Comparison of ENCODE assay signal across 1 cellular context in the genomic region with DNA sequence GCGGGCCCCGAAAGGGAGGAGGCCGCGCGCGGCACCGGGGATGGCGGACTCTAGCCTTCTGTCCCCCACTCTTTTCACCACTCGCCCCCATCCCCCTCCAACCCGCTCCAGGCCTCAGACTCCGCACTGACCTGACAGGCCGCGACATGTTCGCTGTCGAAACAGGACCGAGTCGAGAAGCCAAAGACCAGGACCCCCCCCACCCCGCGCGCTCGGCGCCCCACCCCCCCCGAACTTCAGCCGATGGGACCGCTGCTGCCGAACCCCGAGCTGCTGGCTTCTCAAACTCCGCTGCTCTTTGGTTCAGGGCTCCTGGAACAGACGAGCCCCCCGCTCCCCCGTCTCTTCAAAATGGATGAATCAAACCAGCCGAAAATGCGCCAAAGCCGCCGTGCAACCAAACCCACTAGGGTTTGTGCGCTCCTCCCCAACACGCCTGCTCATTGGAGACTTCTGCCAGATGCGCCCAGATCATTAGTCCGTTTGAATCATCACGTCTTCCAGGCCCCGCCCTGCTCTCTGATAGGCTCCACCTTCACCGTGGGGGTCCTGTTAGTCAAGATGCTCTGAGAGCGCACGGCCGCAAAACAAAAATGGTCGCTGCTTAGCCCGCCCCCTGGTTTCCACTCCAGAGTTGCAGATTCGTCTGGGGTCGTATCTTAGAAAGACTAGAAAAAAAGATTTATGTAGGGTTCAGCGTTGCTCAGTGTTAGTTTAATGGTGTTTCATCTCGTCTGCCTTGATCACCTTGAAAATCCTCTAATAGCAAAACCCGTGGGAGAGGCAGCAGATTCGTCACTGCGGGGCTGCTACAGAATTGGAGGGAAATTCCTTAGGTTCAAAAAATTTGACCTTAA.
TF ChIP-seq lines count a peak whose summit lies in the region.

A gene with protein sequence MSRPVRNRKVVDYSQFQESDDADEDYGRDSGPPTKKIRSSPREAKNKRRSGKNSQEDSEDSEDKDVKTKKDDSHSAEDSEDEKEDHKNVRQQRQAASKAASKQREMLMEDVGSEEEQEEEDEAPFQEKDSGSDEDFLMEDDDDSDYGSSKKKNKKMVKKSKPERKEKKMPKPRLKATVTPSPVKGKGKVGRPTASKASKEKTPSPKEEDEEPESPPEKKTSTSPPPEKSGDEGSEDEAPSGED (minus strand): TSS at position 357 of the 857 bp plus-strand sequence. CDS start 209 bp downstream, at position 148.

TF ChIP-seq in A549, 52 proteins besides CTCF, POLR2A, EP300 and RAD21 (continued from another document):
- TF ChIP-seq, protein P1, sequence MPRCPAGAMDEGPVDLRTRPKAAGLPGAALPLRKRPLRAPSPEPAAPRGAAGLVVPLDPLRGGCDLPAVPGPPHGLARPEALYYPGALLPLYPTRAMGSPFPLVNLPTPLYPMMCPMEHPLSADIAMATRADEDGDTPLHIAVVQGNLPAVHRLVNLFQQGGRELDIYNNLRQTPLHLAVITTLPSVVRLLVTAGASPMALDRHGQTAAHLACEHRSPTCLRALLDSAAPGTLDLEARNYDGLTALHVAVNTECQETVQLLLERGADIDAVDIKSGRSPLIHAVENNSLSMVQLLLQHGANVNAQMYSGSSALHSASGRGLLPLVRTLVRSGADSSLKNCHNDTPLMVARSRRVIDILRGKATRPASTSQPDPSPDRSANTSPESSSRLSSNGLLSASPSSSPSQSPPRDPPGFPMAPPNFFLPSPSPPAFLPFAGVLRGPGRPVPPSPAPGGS (IDR thresholded peaks at IDR 0.05), result 0 out of 3 replicates have a peak, but pooled peaks have one; percentile 13
- TF ChIP-seq GATA3 (IDR thresholded peaks at IDR 0.05; ENCODE audit: borderline replicate concordance), result no peak
- TF ChIP-seq FOSL2 (IDR thresholded peaks at IDR 0.05), result no peak
- no peak for TF ChIP-seq FOSL2 (CRISPR knock-in tag; IDR thresholded peaks at IDR 0.05)
- TF ChIP-seq, protein P2, sequence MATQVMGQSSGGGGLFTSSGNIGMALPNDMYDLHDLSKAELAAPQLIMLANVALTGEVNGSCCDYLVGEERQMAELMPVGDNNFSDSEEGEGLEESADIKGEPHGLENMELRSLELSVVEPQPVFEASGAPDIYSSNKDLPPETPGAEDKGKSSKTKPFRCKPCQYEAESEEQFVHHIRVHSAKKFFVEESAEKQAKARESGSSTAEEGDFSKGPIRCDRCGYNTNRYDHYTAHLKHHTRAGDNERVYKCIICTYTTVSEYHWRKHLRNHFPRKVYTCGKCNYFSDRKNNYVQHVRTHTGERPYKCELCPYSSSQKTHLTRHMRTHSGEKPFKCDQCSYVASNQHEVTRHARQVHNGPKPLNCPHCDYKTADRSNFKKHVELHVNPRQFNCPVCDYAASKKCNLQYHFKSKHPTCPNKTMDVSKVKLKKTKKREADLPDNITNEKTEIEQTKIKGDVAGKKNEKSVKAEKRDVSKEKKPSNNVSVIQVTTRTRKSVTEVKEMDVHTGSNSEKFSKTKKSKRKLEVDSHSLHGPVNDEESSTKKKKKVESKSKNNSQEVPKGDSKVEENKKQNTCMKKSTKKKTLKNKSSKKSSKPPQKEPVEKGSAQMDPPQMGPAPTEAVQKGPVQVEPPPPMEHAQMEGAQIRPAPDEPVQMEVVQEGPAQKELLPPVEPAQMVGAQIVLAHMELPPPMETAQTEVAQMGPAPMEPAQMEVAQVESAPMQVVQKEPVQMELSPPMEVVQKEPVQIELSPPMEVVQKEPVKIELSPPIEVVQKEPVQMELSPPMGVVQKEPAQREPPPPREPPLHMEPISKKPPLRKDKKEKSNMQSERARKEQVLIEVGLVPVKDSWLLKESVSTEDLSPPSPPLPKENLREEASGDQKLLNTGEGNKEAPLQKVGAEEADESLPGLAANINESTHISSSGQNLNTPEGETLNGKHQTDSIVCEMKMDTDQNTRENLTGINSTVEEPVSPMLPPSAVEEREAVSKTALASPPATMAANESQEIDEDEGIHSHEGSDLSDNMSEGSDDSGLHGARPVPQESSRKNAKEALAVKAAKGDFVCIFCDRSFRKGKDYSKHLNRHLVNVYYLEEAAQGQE (IDR thresholded peaks at IDR 0.05), result no peak
- no peak for TF ChIP-seq CEBPB (IDR thresholded peaks at IDR 0.05)
- no peak for TF ChIP-seq MAZ (IDR thresholded peaks at IDR 0.05; ENCODE audit: borderline replicate concordance, low read depth, low read length)
- TF ChIP-seq, protein P3, sequence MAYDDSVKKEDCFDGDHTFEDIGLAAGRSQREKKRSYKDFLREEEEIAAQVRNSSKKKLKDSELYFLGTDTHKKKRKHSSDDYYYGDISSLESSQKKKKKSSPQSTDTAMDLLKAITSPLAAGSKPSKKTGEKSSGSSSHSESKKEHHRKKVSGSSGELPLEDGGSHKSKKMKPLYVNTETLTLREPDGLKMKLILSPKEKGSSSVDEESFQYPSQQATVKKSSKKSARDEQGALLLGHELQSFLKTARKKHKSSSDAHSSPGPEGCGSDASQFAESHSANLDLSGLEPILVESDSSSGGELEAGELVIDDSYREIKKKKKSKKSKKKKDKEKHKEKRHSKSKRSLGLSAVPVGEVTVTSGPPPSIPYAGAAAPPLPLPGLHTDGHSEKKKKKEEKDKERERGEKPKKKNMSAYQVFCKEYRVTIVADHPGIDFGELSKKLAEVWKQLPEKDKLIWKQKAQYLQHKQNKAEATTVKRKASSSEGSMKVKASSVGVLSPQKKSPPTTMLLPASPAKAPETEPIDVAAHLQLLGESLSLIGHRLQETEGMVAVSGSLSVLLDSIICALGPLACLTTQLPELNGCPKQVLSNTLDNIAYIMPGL (CRISPR knock-in tag; IDR thresholded peaks at IDR 0.05; ENCODE audit: borderline replicate concordance), result 0 out of 2 replicates have a peak, but pooled peaks have one; percentile 21
- TF ChIP-seq NR3C1 (IDR thresholded peaks at IDR 0.05), result no peak
- no peak for TF ChIP-seq RNF2 (IDR thresholded peaks at IDR 0.05; ENCODE audit: borderline replicate concordance, low read depth)
- TF ChIP-seq MAFK (IDR thresholded peaks at IDR 0.05; ENCODE audit: partially characterized antibody), result no peak
- TF ChIP-seq RARB (CRISPR knock-in tag; IDR thresholded peaks at IDR 0.05), result no peak
- TF ChIP-seq KDM1A (IDR thresholded peaks at IDR 0.05; ENCODE audit: low read depth), result no peak
- no peak for TF ChIP-seq NPAS2 (CRISPR knock-in tag; IDR thresholded peaks at IDR 0.05; ENCODE audit: borderline replicate concordance)
- TF ChIP-seq ZFP36 (IDR thresholded peaks at IDR 0.05; ENCODE audit: borderline replicate concordance, partially characterized antibody), result no peak
- no peak for TF ChIP-seq CHD4 (IDR thresholded peaks at IDR 0.05; ENCODE audit: borderline replicate concordance)
- no peak for TF ChIP-seq TP53 (CRISPR knock-in tag; IDR thresholded peaks at IDR 0.05)
- no peak for TF ChIP-seq CHD2 (IDR thresholded peaks at IDR 0.05; ENCODE audit: low read length, partially characterized antibody)
- no peak for TF ChIP-seq BHLHE40 (IDR thresholded peaks at IDR 0.05; ENCODE audit: low read depth, low read length)
- TF ChIP-seq MYC (IDR thresholded peaks at IDR 0.05; ENCODE audit: borderline replicate concordance, low read length), result peak; percentile 59
- no peak for TF ChIP-seq HDAC2 (IDR thresholded peaks at IDR 0.05)
- TF ChIP-seq ZC3H11A (IDR thresholded peaks at IDR 0.05), result no peak
- no peak for TF ChIP-seq JUNB (IDR thresholded peaks at IDR 0.05)
- TF ChIP-seq SREBF2 (IDR thresholded peaks at IDR 0.05), result no peak
- TF ChIP-seq, protein P4, sequence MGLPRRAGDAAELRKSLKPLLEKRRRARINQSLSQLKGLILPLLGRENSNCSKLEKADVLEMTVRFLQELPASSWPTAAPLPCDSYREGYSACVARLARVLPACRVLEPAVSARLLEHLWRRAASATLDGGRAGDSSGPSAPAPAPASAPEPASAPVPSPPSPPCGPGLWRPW (IDR thresholded peaks at IDR 0.05), result no peak
- TF ChIP-seq, protein P5, sequence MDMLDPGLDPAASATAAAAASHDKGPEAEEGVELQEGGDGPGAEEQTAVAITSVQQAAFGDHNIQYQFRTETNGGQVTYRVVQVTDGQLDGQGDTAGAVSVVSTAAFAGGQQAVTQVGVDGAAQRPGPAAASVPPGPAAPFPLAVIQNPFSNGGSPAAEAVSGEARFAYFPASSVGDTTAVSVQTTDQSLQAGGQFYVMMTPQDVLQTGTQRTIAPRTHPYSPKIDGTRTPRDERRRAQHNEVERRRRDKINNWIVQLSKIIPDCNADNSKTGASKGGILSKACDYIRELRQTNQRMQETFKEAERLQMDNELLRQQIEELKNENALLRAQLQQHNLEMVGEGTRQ (IDR thresholded peaks at IDR 0.05), result no peak
- peak; percentile 31; the same call in 1 of the 2 replicates for TF ChIP-seq PHF8 (IDR thresholded peaks at IDR 0.05; ENCODE audit: borderline replicate concordance, low read depth)
- TF ChIP-seq KDM5A (IDR thresholded peaks at IDR 0.05), result no peak
- TF ChIP-seq HOXB13 (CRISPR knock-in tag; IDR thresholded peaks at IDR 0.05; ENCODE audit: low read depth), result no peak
- peak; percentile 44; the same call in 1 of the 2 replicates for TF ChIP-seq ESRRA (IDR thresholded peaks at IDR 0.05; ENCODE audit: borderline replicate concordance, low read length)
- TF ChIP-seq, protein P6, sequence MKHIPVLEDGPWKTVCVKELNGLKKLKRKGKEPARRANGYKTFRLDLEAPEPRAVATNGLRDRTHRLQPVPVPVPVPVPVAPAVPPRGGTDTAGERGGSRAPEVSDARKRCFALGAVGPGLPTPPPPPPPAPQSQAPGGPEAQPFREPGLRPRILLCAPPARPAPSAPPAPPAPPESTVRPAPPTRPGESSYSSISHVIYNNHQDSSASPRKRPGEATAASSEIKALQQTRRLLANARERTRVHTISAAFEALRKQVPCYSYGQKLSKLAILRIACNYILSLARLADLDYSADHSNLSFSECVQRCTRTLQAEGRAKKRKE (CRISPR knock-in tag; IDR thresholded peaks at IDR 0.05; ENCODE audit: low read depth), result no peak
- peak in 1 of 2 experiments; percentile 80; a peak in 4 of 5 replicates for TF ChIP-seq JUN (IDR thresholded peaks at IDR 0.05)
- no peak for TF ChIP-seq FOXS1 (CRISPR knock-in tag; IDR thresholded peaks at IDR 0.05)
- TF ChIP-seq, protein P7, sequence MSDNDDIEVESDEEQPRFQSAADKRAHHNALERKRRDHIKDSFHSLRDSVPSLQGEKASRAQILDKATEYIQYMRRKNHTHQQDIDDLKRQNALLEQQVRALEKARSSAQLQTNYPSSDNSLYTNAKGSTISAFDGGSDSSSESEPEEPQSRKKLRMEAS (IDR thresholded peaks at IDR 0.05), result peak; percentile 93
